Comparison of ENCODE assay signal across 2 cellular contexts in genomic region chr5:140118294-140118936, GRCh38.
TF ChIP-seq lines count a peak whose summit lies in the region.

No MANE protein-coding gene starts in this region.

TF ChIP-seq in IMR-90, 13 proteins besides CTCF, POLR2A, EP300 and RAD21:
- no peak for TF ChIP-seq CEBPB (IDR thresholded peaks at IDR 0.05; ENCODE audit: low read depth, low read length)
- TF ChIP-seq CHD1 (IDR thresholded peaks at IDR 0.05; ENCODE audit: low read depth, low read length), result no peak
- no peak for TF ChIP-seq RCOR1 (IDR thresholded peaks at IDR 0.05; ENCODE audit: insufficient replicate concordance, low read length)

TF ChIP-seq in K562, 482 proteins besides CTCF, POLR2A, EP300 and RAD21:
- TF ChIP-seq ZBTB40 (IDR thresholded peaks at IDR 0.05), result no peak
- no peak for TF ChIP-seq ZBTB40 (CRISPR knock-in tag; IDR thresholded peaks at IDR 0.05)
- no peak for TF ChIP-seq HNRNPUL1 (IDR thresholded peaks at IDR 0.05; ENCODE audit: low read length)
- TF ChIP-seq CC2D1A (IDR thresholded peaks at IDR 0.05), result 0 out of 2 replicates have a peak, but pooled peaks have one; percentile 33
- TF ChIP-seq JUN (IDR thresholded peaks at IDR 0.05; ENCODE audit: borderline replicate concordance, low read depth, low read length), result no peak
- no peak for TF ChIP-seq JUN (CRISPR knock-in tag; IDR thresholded peaks at IDR 0.05; ENCODE audit: borderline replicate concordance)
TF ChIP-seq in K562: peak in this region for 1.
